Comparison of ENCODE assay signal across 30 cellular contexts in genomic region chr1:59475737-59476136, GRCh38.
DNase-seq lines count a peak whose midpoint lies in the region; ATAC-seq and TF ChIP-seq lines count a peak whose summit lies in the region.
"Had no signal": no experiment of that assay in that cellular context is flagged by ENCODE, and none has a peak within 500 bp of the region (broad histone marks: within the 10 kb centered on the region; RNA-seq: fewer than 3 reads in every experiment).

No MANE protein-coding gene starts in this region.

- H3F3A ChIP-seq in smooth muscle cell (ENCODE audit: low read depth), result no peaks in the 10 kb centered on the region

- H3K27me3 Mint-ChIP-seq in activated T-cell treated with anti-CD3 and anti-CD28 coated beads, Interleukin-2, amount 50 U/mL, for 24 hours, result no peaks in the 10 kb centered on the region
- H3K27me3 Mint-ChIP-seq in activated T-helper 1 cell treated with anti-CD3 and anti-CD28 coated beads, Interleukin-12 subunit alpha, Interleukin-12 subunit beta, Interleukin-2, Interleukin-4 antibody, amounts not matched to agents 30 ng/mL and 10 ng/mL and 1 ng/mL, durations not matched to agents 14 hours and 24 hours and 36 hours (ENCODE audit: insufficient read depth), result no peaks in the 10 kb centered on the region
- H3K27me3 Mint-ChIP-seq in effector memory CD8-positive, alpha-beta T cell, result no peaks in the 10 kb centered on the region
- H3K27me3 Mint-ChIP-seq: activated naive CD8-positive, alpha-beta T cell treated with anti-CD3 and anti-CD28 coated beads, Interleukin-2, amount 10 ng/mL, durations not matched to agents 7 days and 5 days; CD4-positive, alpha-beta memory T cell; IgD-negative memory B cell; naive B cell; T-cell had no signal

- H3K36me3 ChIP-seq in smooth muscle cell (ENCODE audit: low read depth), result no peaks in the 10 kb centered on the region
- H3K36me3 ChIP-seq: SJSA1 had no signal

- no peak overlapping the region for H3K4me3 Mint-ChIP-seq in activated T-cell treated with anti-CD3 and anti-CD28 coated beads, Interleukin-2, amount 50 U/mL, for 24 hours
- H3K4me3 Mint-ChIP-seq in activated T-helper 1 cell treated with anti-CD3 and anti-CD28 coated beads, Interleukin-12 subunit alpha, Interleukin-12 subunit beta, Interleukin-2, Interleukin-4 antibody, amounts not matched to agents 30 ng/mL and 10 ng/mL and 1 ng/mL, durations not matched to agents 14 hours and 24 hours and 36 hours, result no peak overlapping the region
- H3K4me3 Mint-ChIP-seq in effector memory CD8-positive, alpha-beta T cell, result no peak overlapping the region
- H3K4me3 Mint-ChIP-seq: activated naive CD8-positive, alpha-beta T cell treated with anti-CD3 and anti-CD28 coated beads, Interleukin-2, amount 10 ng/mL, durations not matched to agents 7 days and 5 days; CD4-positive, alpha-beta memory T cell; IgD-negative memory B cell; naive B cell; T-cell had no signal

- H3K4me3 ChIP-seq in smooth muscle cell, result no peak overlapping the region
- H3K4me3 ChIP-seq: SJSA1, skin epidermis, testis had no signal

- no peaks in the 10 kb centered on the region for H3K79me2 ChIP-seq in smooth muscle cell (ENCODE audit: low read depth)

- H4K20me1 ChIP-seq in smooth muscle cell (ENCODE audit: low read depth), result no peaks in the 10 kb centered on the region

- intact Hi-C loops in activated T-helper 1 cell treated with anti-CD3 and anti-CD28 coated beads, Interleukin-12 subunit alpha, Interleukin-12 subunit beta, Interleukin-2, Interleukin-4 antibody, amounts not matched to agents 30 ng/mL and 10 ng/mL and 1 ng/mL, durations not matched to agents 14 hours and 24 hours and 36 hours (cut with micrococcal nuclease), result loop anchor here (2.0 to 5.0 kb wide), 2 partner anchors 333 to 468 kb away; no protein-coding TSS in a partner anchor

- peak overlapping the region; percentile 29 for H3K4me2 ChIP-seq in smooth muscle cell

- DNase-seq in activated T-cell treated with anti-CD3 and anti-CD28 coated beads, Interleukin-2, amount 50 U/mL, for 24 hours, result no peak
- no peak for DNase-seq in activated T-cell treated with anti-CD3 and anti-CD28 coated beads for 4 hours
- no peak for DNase-seq in activated T-helper 1 cell treated with anti-CD3 and anti-CD28 coated beads, Interleukin-12 subunit alpha, Interleukin-12 subunit beta, Interleukin-2, Interleukin-4 antibody, amounts not matched to agents 30 ng/mL and 10 ng/mL and 1 ng/mL, durations not matched to agents 14 hours and 24 hours and 36 hours (ENCODE audit: low spot score)
- peak; percentile 73 for DNase-seq in myocyte (ENCODE audit: low read depth)
- no peak for DNase-seq in smooth muscle cell (lab: John Stamatoyannopoulos, UW; ENCODE audit: unreplicated experiment)
- DNase-seq in effector memory CD8-positive, alpha-beta T cell, result no peak
- DNase-seq in caudate nucleus (lab: John Stamatoyannopoulos, UW), result no peak
- DNase-seq: activated CD4-positive, alpha-beta T cell treated with anti-CD3 and anti-CD28 coated beads, Interleukin-2, amount 50 U/mL, for 4 hours; activated CD4-positive, CD25-positive, alpha-beta regulatory T cell; activated CD8-positive, alpha-beta memory T cell treated with anti-CD3 and anti-CD28 coated beads, Interleukin-2, amount 50 U/mL, for 48 hours; activated gamma-delta T cell; activated naive CD8-positive, alpha-beta T cell treated with anti-CD3 and anti-CD28 coated beads, Interleukin-2, amount 10 ng/mL, durations not matched to agents 7 days and 5 days; CD4-positive, alpha-beta memory T cell; central memory CD4-positive, alpha-beta T cell; erythroblast; glutamatergic neuron; GOT3; left ventricle myocardium superior; naive B cell; NCI-H1105 treated with DMSO at 0.1 percent for 48 hours; NCI-H187 treated with DMSO at 0.1 percent for 48 hours; NCI-H2171; occipital lobe; RPMI8226; stimulated activated naive CD4-positive, alpha-beta T cell treated with Interleukin-2 at 50 U/mL for 16 hours; T-cell; testis had no signal

- 41% methylated on average over 4 of the region's 4 CpGs for WGBS in smooth muscle cell (ENCODE audit: low lambda C conversion rate)

- H3K4me1 Mint-ChIP-seq in activated T-cell treated with anti-CD3 and anti-CD28 coated beads, Interleukin-2, amount 50 U/mL, for 24 hours (ENCODE audit: low read depth), result peaks cover 28% of the 10 kb centered on the region
- peaks cover 9% of the 10 kb centered on the region for H3K4me1 Mint-ChIP-seq in activated T-helper 1 cell treated with anti-CD3 and anti-CD28 coated beads, Interleukin-12 subunit alpha, Interleukin-12 subunit beta, Interleukin-2, Interleukin-4 antibody, amounts not matched to agents 30 ng/mL and 10 ng/mL and 1 ng/mL, durations not matched to agents 14 hours and 24 hours and 36 hours (ENCODE audit: low read depth)
- H3K4me1 Mint-ChIP-seq in effector memory CD8-positive, alpha-beta T cell (ENCODE audit: low read depth in 2 of 2), result peaks cover 0 to 1% of the 10 kb centered on the region in 2 donors
- H3K4me1 Mint-ChIP-seq: CD4-positive, alpha-beta memory T cell; naive B cell had no signal

- peaks cover 9% of the 10 kb centered on the region for H3K9me3 Mint-ChIP-seq in activated T-cell treated with anti-CD3 and anti-CD28 coated beads, Interleukin-2, amount 50 U/mL, for 24 hours
- peaks cover 7% of the 10 kb centered on the region for H3K9me3 Mint-ChIP-seq in activated T-helper 1 cell treated with anti-CD3 and anti-CD28 coated beads, Interleukin-12 subunit alpha, Interleukin-12 subunit beta, Interleukin-2, Interleukin-4 antibody, amounts not matched to agents 30 ng/mL and 10 ng/mL and 1 ng/mL, durations not matched to agents 14 hours and 24 hours and 36 hours
- peaks cover 0 to 6% of the 10 kb centered on the region in 2 donors for H3K9me3 Mint-ChIP-seq in effector memory CD8-positive, alpha-beta T cell

- H3K36me3 Mint-ChIP-seq in activated T-cell treated with anti-CD3 and anti-CD28 coated beads, Interleukin-2, amount 50 U/mL, for 24 hours (ENCODE audit: low read depth), result peaks cover 6% of the 10 kb centered on the region
- peaks cover 10% of the 10 kb centered on the region for H3K36me3 Mint-ChIP-seq in activated T-helper 1 cell treated with anti-CD3 and anti-CD28 coated beads, Interleukin-12 subunit alpha, Interleukin-12 subunit beta, Interleukin-2, Interleukin-4 antibody, amounts not matched to agents 30 ng/mL and 10 ng/mL and 1 ng/mL, durations not matched to agents 14 hours and 24 hours and 36 hours (ENCODE audit: low read depth)
- H3K36me3 Mint-ChIP-seq in effector memory CD8-positive, alpha-beta T cell (ENCODE audit: insufficient read depth), result no peaks in the 10 kb centered on the region

- H3K9ac ChIP-seq in smooth muscle cell (ENCODE audit: low read depth), result no peak overlapping the region

- H3K27ac Mint-ChIP-seq in activated T-cell treated with anti-CD3 and anti-CD28 coated beads, Interleukin-2, amount 50 U/mL, for 24 hours, result peak overlapping the region; percentile 58
- H3K27ac Mint-ChIP-seq in activated T-helper 1 cell treated with anti-CD3 and anti-CD28 coated beads, Interleukin-12 subunit alpha, Interleukin-12 subunit beta, Interleukin-2, Interleukin-4 antibody, amounts not matched to agents 30 ng/mL and 10 ng/mL and 1 ng/mL, durations not matched to agents 14 hours and 24 hours and 36 hours, result peak overlapping the region; percentile 51
- H3K27ac Mint-ChIP-seq in effector memory CD8-positive, alpha-beta T cell, result no peak overlapping the region
- H3K27ac Mint-ChIP-seq: activated naive CD8-positive, alpha-beta T cell treated with anti-CD3 and anti-CD28 coated beads, Interleukin-2, amount 10 ng/mL, durations not matched to agents 7 days and 5 days; CD4-positive, alpha-beta memory T cell; IgD-negative memory B cell; T-cell had no signal

- TF ChIP-seq CTCF in smooth muscle cell (IDR thresholded peaks at IDR 0.05; ENCODE audit: borderline replicate concordance, insufficient read depth, poor library complexity, severe bottlenecking), result no peak

- no peak for ATAC-seq in effector memory CD8-positive, alpha-beta T cell (replicated peaks)
- ATAC-seq: left ventricle myocardium superior, T-cell had no signal

- no peaks in the 10 kb centered on the region for H3K9me3 ChIP-seq in smooth muscle cell (replicated peaks; ENCODE audit: low read depth)
- H3K9me3 ChIP-seq: SJSA1, testis had no signal

- H3K27me3 ChIP-seq in smooth muscle cell (ENCODE audit: low read depth), result no peaks in the 10 kb centered on the region
- H3K27me3 ChIP-seq: SJSA1, testis had no signal

- H3K27ac ChIP-seq in smooth muscle cell (ENCODE audit: low read depth) (peak overlapping the region; percentile 48), caudate nucleus (ENCODE audit: low read depth, low read length) (no peak overlapping the region)
- H3K27ac ChIP-seq: SJSA1, testis had no signal

- no peaks in the 10 kb centered on the region for H3K4me1 ChIP-seq in smooth muscle cell (ENCODE audit: low read depth)
- H3K4me1 ChIP-seq: testis had no signal

- H2AFZ ChIP-seq in smooth muscle cell (ENCODE audit: low read depth), result peak overlapping the region; percentile 21

Comparison
In these comparisons a context has a peak if more than half of its experiments do, and no peak if none do; other contexts are left out.
1. H3K27ac Mint-ChIP-seq: peak in activated T-cell treated with anti-CD3 and anti-CD28 coated beads, Interleukin-2, amount 50 U/mL, for 24 hours (single experiment) and activated T-helper 1 cell treated with anti-CD3 and anti-CD28 coated beads, Interleukin-12 subunit alpha, Interleukin-12 subunit beta, Interleukin-2, Interleukin-4 antibody, amounts not matched to agents 30 ng/mL and 10 ng/mL and 1 ng/mL, durations not matched to agents 14 hours and 24 hours and 36 hours (single experiment); none in effector memory CD8-positive, alpha-beta T cell (0 of 2).